In the genomic region with DNA sequence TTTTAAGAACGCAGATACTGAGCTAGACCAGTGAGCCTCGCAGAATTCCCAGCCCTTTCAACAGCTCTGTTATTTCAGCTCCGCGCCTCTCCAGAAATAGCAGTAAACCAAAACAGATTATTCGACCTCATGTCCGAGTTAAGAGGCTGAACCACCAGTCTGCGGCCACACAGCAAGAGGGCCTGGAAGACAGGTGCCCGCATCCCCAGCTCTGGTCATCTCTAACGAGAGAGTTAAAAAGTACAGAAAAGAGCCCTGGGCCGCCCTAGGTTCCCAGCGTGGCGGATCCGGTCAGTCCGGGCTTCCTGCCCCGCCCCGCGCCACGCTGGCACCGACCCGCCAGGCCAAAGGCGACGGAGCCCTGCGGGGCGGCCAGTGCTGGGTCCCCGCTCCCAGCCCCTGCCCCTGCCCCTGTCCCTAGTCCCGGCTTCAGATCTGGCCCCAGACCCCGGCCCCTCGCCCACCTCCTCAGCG, we compare ENCODE assay signal across 8 cellular contexts. TPM values are rescaled to one million over a fixed set of nuclear protein-coding genes. Genes with fewer than 3 reads are reported as not detected.
DNase-seq lines count a peak whose midpoint lies in the region; ATAC-seq and TF ChIP-seq lines count a peak whose summit lies in the region.

No MANE protein-coding gene starts in this region.

- H3K36me3 ChIP-seq in IMR-90 (ENCODE audit: control insufficient read depth, insufficient read depth, low read length), result peaks cover 26% of the 10 kb centered on the region

- H3K14ac ChIP-seq in IMR-90 (replicated peaks; ENCODE audit: low read depth, low read length), result peak overlapping the region; percentile 98

- H2AK5ac ChIP-seq in IMR-90 (ENCODE audit: low read depth, low read length), result peak overlapping the region; percentile 84

- in situ Hi-C loops in IMR-90 (cut with MboI; ENCODE audit: low sequenced_read_pairs), result no loop called here

- ATAC-seq in GM21717 (IDR thresholded peaks at IDR 0.05; ENCODE audit: unreplicated experiment) (peak; percentile 15), IMR-90 (ENCODE audit: low read depth) (peak; percentile 68), GM21360 (IDR thresholded peaks at IDR 0.05; ENCODE audit: unreplicated experiment) (no peak)

- H3K27ac Mint-ChIP-seq in neural crest cell (ENCODE audit: unreplicated experiment), result peak overlapping the region; percentile 93

- no peak overlapping the region for H2BK20ac ChIP-seq in IMR-90 (ENCODE audit: low read depth, low read length)

- H2BK120ac ChIP-seq in IMR-90 (ENCODE audit: low read depth, low read length), result peak overlapping the region; percentile 34

- H3K9ac ChIP-seq in IMR-90 (ENCODE audit: low read depth, low read length), result peak overlapping the region; percentile 92

- H2AK9ac ChIP-seq in IMR-90 (replicated peaks; ENCODE audit: low read depth, low read length, poor library complexity), result peak overlapping the region; percentile 98

- H3K23ac ChIP-seq in IMR-90 (ENCODE audit: low read depth, low read length), result peak overlapping the region; percentile 98

- peak overlapping the region; percentile 90 for H2BK5ac ChIP-seq in IMR-90 (ENCODE audit: low read depth, low read length, poor library complexity, severe bottlenecking)

- H4K8ac ChIP-seq in IMR-90 (ENCODE audit: low read depth in 2 of 2, low read length in 2 of 2), result peak overlapping the region; percentile 77 to 97

- CTCF ChIA-PET in IMR-90 (lab: Yijun Ruan, JAX), result no interaction called here

- POLR2A ChIA-PET in IMR-90 (lab: Charles Lee; ENCODE audit: unreplicated experiment), result interaction anchor here (0.5 to 1.0 kb wide), 5 partner anchors 9 to 43 kb away, joined by 3 to 6 read pairs (median 4); partner anchors contain the start of gene CCDC117

- peak overlapping the region; percentile 88 for H2AFZ ChIP-seq in IMR-90 (replicated peaks; ENCODE audit: low read length, poor library complexity)

- no peaks in the 10 kb centered on the region for H3K27me3 ChIP-seq in IMR-90 (ENCODE audit: control insufficient read depth, insufficient read depth, low read length)

- dilution Hi-C loops in IMR-90 (cut with HindIII; ENCODE audit: low sequenced_read_pairs, unreplicated experiment), result no loop called here

- H3K4me2 ChIP-seq in IMR-90 (ENCODE audit: low read depth, low read length), result peak overlapping the region; percentile 68

- H4K91ac ChIP-seq in IMR-90 (ENCODE audit: insufficient read depth, low read depth, low read length), result peak overlapping the region; percentile 98

- H3K9me3 ChIP-seq in IMR-90 (ENCODE audit: control insufficient read depth, insufficient read depth, low read length), result no peaks in the 10 kb centered on the region

- H3K36me3 Mint-ChIP-seq in neural crest cell (ENCODE audit: low read depth), result peaks cover 12% of the 10 kb centered on the region

- peak overlapping the region; percentile 91 for H3K4me3 ChIP-seq in IMR-90 (ENCODE audit: insufficient read depth, low read depth, low read length)

- H3K27ac ChIP-seq in IMR-90 (ENCODE audit: insufficient read depth, low read length), result peak overlapping the region; percentile 87

- H3K4me1 Mint-ChIP-seq in neural crest cell, result peaks cover 37% of the 10 kb centered on the region

- no peak for TF ChIP-seq CTCF in IMR-90 (conservative IDR thresholded peaks at IDR 0.05; ENCODE audit: low read depth, low read length)
- TF ChIP-seq CTCF in neural crest cell (conservative IDR thresholded peaks at IDR 0.05), result no peak

- TF ChIP-seq RAD21 in IMR-90 (IDR thresholded peaks at IDR 0.05; ENCODE audit: low read length), result no peak

- H3K9me3 Mint-ChIP-seq in neural crest cell, result no peaks in the 10 kb centered on the region

- peak overlapping the region; percentile 99 for H3K4ac ChIP-seq in IMR-90 (ENCODE audit: low read depth, low read length)

- TF ChIP-seq POLR2A in IMR-90 (IDR thresholded peaks at IDR 0.05; ENCODE audit: low read depth, low read length), result no peak

- H3K18ac ChIP-seq in IMR-90 (ENCODE audit: low read depth, low read length), result peak overlapping the region; percentile 91

- intact Hi-C loops in IMR-90 (cut with micrococcal nuclease), result loop anchor here (10.0 kb wide), 1 partner anchor 195 kb away; no protein-coding TSS in a partner anchor

- peak; percentile 57 for DNase-seq in ELF-1 (ENCODE audit: low read depth, low spot score)
- peak; percentile 54 for DNase-seq in IMR-90
- peak; percentile 26 for DNase-seq in activated T-helper 9 cell treated with anti-CD3 and anti-CD28 coated beads, Interleukin-2, amount 50 U/mL, for 16 hours (ENCODE audit: low read depth)
- DNase-seq in foreskin melanocyte, result peak; percentile 41
- DNase-seq in neural crest cell (ENCODE audit: low read depth, low spot score), result peak; percentile 46
- no peak for DNase-seq in GM19238 (ENCODE audit: insufficient read length, low spot score)

- 0% methylated on average over 11 of the region's 29 CpGs; no CpG with 5 or more reads in 1 of the 2 experiments for WGBS in IMR-90 (ENCODE audit: extremely low coverage in 2 of 2, insufficient read length in 1 of 2), 2 experiments

- peak overlapping the region; percentile 27; the same call in 2 of the 3 replicates for H2BK15ac ChIP-seq in IMR-90 (ENCODE audit: low read depth, low read length)

- H3K4me3 Mint-ChIP-seq in neural crest cell, result peak overlapping the region; percentile 92

- H3K56ac ChIP-seq in IMR-90 (ENCODE audit: extremely low read depth, insufficient read depth, low read length), result peak overlapping the region; percentile 99

- no peaks in the 10 kb centered on the region for H3K4me1 ChIP-seq in IMR-90 (ENCODE audit: control insufficient read depth, insufficient read depth, low read length)

- H3K27me3 Mint-ChIP-seq in neural crest cell (ENCODE audit: low read depth), result no peaks in the 10 kb centered on the region

- BruUV-seq in IMR-90 (replicated peaks; lab: Mats Ljungman, UMichigan), result no TSS peak

- peaks cover 8% of the 10 kb centered on the region; the same call in 1 of the 2 replicates for H3K9me1 ChIP-seq in IMR-90 (ENCODE audit: insufficient read depth, low read length)

- H3K79me1 ChIP-seq in IMR-90 (ENCODE audit: low read depth in 1 of 2, low read length in 2 of 2), result peaks cover 28 to 58% of the 10 kb centered on the region in 2 experiments

- peak overlapping the region; percentile 98 for H4K5ac ChIP-seq in IMR-90 (ENCODE audit: low read depth, low read length)

- H4K20me1 ChIP-seq in IMR-90 (ENCODE audit: insufficient read depth, low read length), result peaks cover 37% of the 10 kb centered on the region

TF ChIP-seq in IMR-90, 13 proteins besides CTCF, POLR2A, EP300 and RAD21:
- TF ChIP-seq RFX5 (IDR thresholded peaks at IDR 0.05; ENCODE audit: low read depth, low read length) (no peak), NFE2L2 (IDR thresholded peaks at IDR 0.05; ENCODE audit: low read depth, low read length) (no peak), MAFK (IDR thresholded peaks at IDR 0.05; ENCODE audit: low read depth, low read length) (no peak), CHD1 (IDR thresholded peaks at IDR 0.05; ENCODE audit: low read depth, low read length) (no peak), RCOR1 (IDR thresholded peaks at IDR 0.05; ENCODE audit: insufficient replicate concordance, low read length) (no peak), FOS (IDR thresholded peaks at IDR 0.05; ENCODE audit: low read depth, low read length) (no peak), CEBPB (IDR thresholded peaks at IDR 0.05; ENCODE audit: low read depth, low read length) (no peak)
- TF ChIP-seq, protein P1, sequence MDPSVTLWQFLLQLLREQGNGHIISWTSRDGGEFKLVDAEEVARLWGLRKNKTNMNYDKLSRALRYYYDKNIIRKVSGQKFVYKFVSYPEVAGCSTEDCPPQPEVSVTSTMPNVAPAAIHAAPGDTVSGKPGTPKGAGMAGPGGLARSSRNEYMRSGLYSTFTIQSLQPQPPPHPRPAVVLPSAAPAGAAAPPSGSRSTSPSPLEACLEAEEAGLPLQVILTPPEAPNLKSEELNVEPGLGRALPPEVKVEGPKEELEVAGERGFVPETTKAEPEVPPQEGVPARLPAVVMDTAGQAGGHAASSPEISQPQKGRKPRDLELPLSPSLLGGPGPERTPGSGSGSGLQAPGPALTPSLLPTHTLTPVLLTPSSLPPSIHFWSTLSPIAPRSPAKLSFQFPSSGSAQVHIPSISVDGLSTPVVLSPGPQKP (IDR thresholded peaks at IDR 0.05; ENCODE audit: borderline replicate concordance, low read depth, low read length), result no peak

RNA-seq across cellular contexts. Expression of gene XBP1, which starts 0.5 kb away (rescaled TPM):
- total RNA-seq in IMR-90 (2012; rRNA removed) (195 and 223 TPM in 2 replicates), neural crest cell (65.0 and 66.5 TPM in 2 replicates)
- polyA plus RNA-seq in IMR-90 (2012; rRNA removed), result 93.8 and 95.0 TPM in 2 replicates
- 62.2 and 70.7 TPM in 2 replicates for polyA plus RNA-seq in IMR-90 (2012; cell fraction: cytosol; rRNA removed)
- polyA plus RNA-seq in IMR-90 (2012; cell fraction: nucleus; rRNA removed; ENCODE audit: low replicate concordance), result 58.3 and 110 TPM in 2 replicates

RNA-seq across cellular contexts. Expression of gene CCDC117, which starts 27.4 kb away (rescaled TPM):
- total RNA-seq in IMR-90 (2012; rRNA removed) (7.0 and 15.6 TPM in 2 replicates), neural crest cell (33.5 and 36.5 TPM in 2 replicates)
- 4.2 and 5.9 TPM in 2 replicates for polyA plus RNA-seq in IMR-90 (2012; rRNA removed)
- 1.4 and 1.7 TPM in 2 replicates for polyA plus RNA-seq in IMR-90 (2012; cell fraction: cytosol; rRNA removed)
- polyA plus RNA-seq in IMR-90 (2012; cell fraction: nucleus; rRNA removed; ENCODE audit: low replicate concordance), result 0.91 and 3.1 TPM in 2 replicates

RNA-seq across cellular contexts. Expression of gene HSCB, which starts 58.0 kb away (rescaled TPM):
- total RNA-seq in IMR-90 (2012; rRNA removed), result 5.4 and 9.4 TPM in 2 replicates
- polyA plus RNA-seq in IMR-90 (2012; rRNA removed), result 13.2 and 13.4 TPM in 2 replicates
- polyA plus RNA-seq in IMR-90 (2012; cell fraction: cytosol; rRNA removed), result 13.5 and 15.5 TPM in 2 replicates
- polyA plus RNA-seq in IMR-90 (2012; cell fraction: nucleus; rRNA removed; ENCODE audit: low replicate concordance), result 2.7 and 3.8 TPM in 2 replicates
- 14.3 and 18.7 TPM in 2 replicates for total RNA-seq in neural crest cell

RNA-seq across cellular contexts. Expression of gene CHEK2, which starts 58.3 kb away (rescaled TPM):
- total RNA-seq in IMR-90 (2012; rRNA removed), result 9.9 and 11.4 TPM in 2 replicates
- polyA plus RNA-seq in IMR-90 (2012; rRNA removed), result 11.6 and 16.1 TPM in 2 replicates
- 5.3 and 7.8 TPM in 2 replicates for polyA plus RNA-seq in IMR-90 (2012; cell fraction: cytosol; rRNA removed)
- polyA plus RNA-seq in IMR-90 (2012; cell fraction: nucleus; rRNA removed; ENCODE audit: low replicate concordance), result 12.6 and 34.5 TPM in 2 replicates
- total RNA-seq in neural crest cell, result 44.2 and 45.0 TPM in 2 replicates
